10 cellular contexts compared by ENCODE assay signal in genomic region chr13:73138276-73138950, GRCh38.
A peak's percentile ranks its signal among the peaks of the same experiment; 100 is the strongest.
DNase-seq lines count a peak whose midpoint lies in the region; ATAC-seq and TF ChIP-seq lines count a peak whose summit lies in the region.
"Had no signal": no experiment of that assay in that cellular context is flagged by ENCODE, and none has a peak within 500 bp of the region (broad histone marks: within the 10 kb centered on the region; RNA-seq: fewer than 3 reads in every experiment).

No MANE protein-coding gene starts in this region.

- no peaks in the 10 kb centered on the region for H3K27me3 ChIP-seq in upper lobe of right lung
- no peaks in the 10 kb centered on the region for H3K27me3 ChIP-seq in SK-N-SH (ENCODE audit: insufficient read depth)
- H3K27me3 ChIP-seq in ascending aorta = no peaks in the 10 kb centered on the region

- H3K27me3 Mint-ChIP-seq in WTC11 (ENCODE audit: low read depth) = no peaks in the 10 kb centered on the region

- H3K4me3 ChIP-seq in upper lobe of right lung (no peak overlapping the region), SK-N-SH (ENCODE audit: low read depth in 2 of 2, low read length in 1 of 2) (no peak overlapping the region), ascending aorta (no peak overlapping the region)
- H3K4me3 ChIP-seq: heart right ventricle had no signal

- no peaks in the 10 kb centered on the region for H3K9me2 ChIP-seq in SK-N-SH

- H3K36me3 ChIP-seq in upper lobe of right lung (no peaks in the 10 kb centered on the region), SK-N-SH (replicated peaks in 1 of 2; ENCODE audit: control insufficient read depth in 1 of 2, insufficient read depth in 2 of 2, low read length in 1 of 2) (no peaks in the 10 kb centered on the region), ascending aorta (no peaks in the 10 kb centered on the region)
- H3K36me3 ChIP-seq: heart right ventricle had no signal

- no peak for TF ChIP-seq CTCF in WTC11 (IDR thresholded peaks at IDR 0.05)
- no peak for TF ChIP-seq CTCF in upper lobe of right lung (IDR thresholded peaks at IDR 0.05)
- TF ChIP-seq CTCF in SK-N-SH (IDR thresholded peaks at IDR 0.05) = no peak
- TF ChIP-seq CTCF in ascending aorta (IDR thresholded peaks at IDR 0.05) = no peak

- H3K4me3 Mint-ChIP-seq in WTC11 = no peak overlapping the region

- POLR2A ChIA-PET in WTC11 (lab: Charles Lee) (no interaction called here), SK-N-SH (lab: Yijun Ruan, JAX) (no interaction called here)

- H3K27ac ChIP-seq in upper lobe of right lung = peak overlapping the region; percentile 34
- no peak overlapping the region for H3K27ac ChIP-seq in SK-N-SH (ENCODE audit: low read depth in 2 of 2, low read length in 1 of 2)
- no peak overlapping the region for H3K27ac ChIP-seq in ascending aorta
- H3K27ac ChIP-seq: heart right ventricle had no signal

- no peaks in the 10 kb centered on the region for H3F3A ChIP-seq in SK-N-SH (replicated peaks; ENCODE audit: insufficient read depth)

- H3K79me2 ChIP-seq in SK-N-SH (ENCODE audit: insufficient read depth) = no peaks in the 10 kb centered on the region

- peaks cover 30% of the 10 kb centered on the region for H3K4me1 Mint-ChIP-seq in WTC11

- no peaks in the 10 kb centered on the region for H3K36me3 Mint-ChIP-seq in WTC11

- H3K9ac ChIP-seq in SK-N-SH = no peak overlapping the region

- 83% methylated on average over 12 of the region's 12 CpGs for WGBS in SK-N-SH (ENCODE audit: low lambda C conversion rate)

- no peak for TF ChIP-seq EP300 in SK-N-SH (IDR thresholded peaks at IDR 0.05; ENCODE audit: borderline replicate concordance in 1 of 2, low read depth in 1 of 2, low read length in 1 of 2)

- DNase-seq in NCI-H1092 treated with DMSO at 0.1 percent for 48 hours (lab: John Stamatoyannopoulos, UW) (peak; percentile 25), NCI-H1092 (lab: John Stamatoyannopoulos, UW) (no peak), WTC11 (ENCODE audit: low spot score) (no peak), left colon (peak in 1 of 2 donors; percentile 15), upper lobe of right lung (no peak), SK-N-SH (no peak), ascending aorta (ENCODE audit: low spot score in 2 of 2) (no peak)
- DNase-seq: heart right ventricle, NCI-H1930 had no signal

- ATAC-seq in WTC11 = peak; percentile 73
- ATAC-seq in left colon = peak; percentile 36
- peak; percentile 59 for ATAC-seq in upper lobe of right lung
- no peak for ATAC-seq in HG02852 (IDR thresholded peaks at IDR 0.05; ENCODE audit: unreplicated experiment)

- no peak overlapping the region for H2AFZ ChIP-seq in SK-N-SH (ENCODE audit: low read depth)

- no peaks in the 10 kb centered on the region for H4K20me1 ChIP-seq in SK-N-SH (ENCODE audit: insufficient read depth)

- peaks cover 6% of the 10 kb centered on the region for H3K4me1 ChIP-seq in upper lobe of right lung
- H3K4me1 ChIP-seq in SK-N-SH (ENCODE audit: control insufficient read depth in 1 of 2, insufficient read depth in 2 of 2, low read depth in 1 of 2, low read length in 1 of 2) = peaks cover 2 to 7% of the 10 kb centered on the region in 2 experiments; a peak in 2 of 4 replicates
- H3K4me1 ChIP-seq in ascending aorta = no peaks in the 10 kb centered on the region

- no peak overlapping the region for H3K4me2 ChIP-seq in SK-N-SH

- peak overlapping the region; percentile 28; the same call in 1 of the 2 replicates for H3K27ac Mint-ChIP-seq in WTC11

- intact Hi-C loops in left colon (cut with DNase I, micrococcal nuclease) = no loop called here
- intact Hi-C loops in upper lobe of right lung (cut with DNase I) = no loop called here
- intact Hi-C loops in ascending aorta (cut with DNase I) = no loop called here

- no peaks in the 10 kb centered on the region for H3K9me3 Mint-ChIP-seq in WTC11

- TF ChIP-seq RAD21 in SK-N-SH (IDR thresholded peaks at IDR 0.05; ENCODE audit: low read length) = no peak

- CTCF ChIA-PET in WTC11 (lab: Charles Lee) (no interaction called here), SK-N-SH (lab: Yijun Ruan, JAX) (no interaction called here)

- H3K9me3 ChIP-seq in upper lobe of right lung (no peaks in the 10 kb centered on the region), SK-N-SH (no peaks in the 10 kb centered on the region), ascending aorta (peaks cover 0 to 2% of the 10 kb centered on the region in 2 donors)

TF ChIP-seq in WTC11, 78 proteins besides CTCF, POLR2A, EP300 and RAD21 (continues in another document):
- TF ChIP-seq ZNF138 (CRISPR knock-in tag; conservative IDR thresholded peaks at IDR 0.05) = no peak
- TF ChIP-seq, protein P1, sequence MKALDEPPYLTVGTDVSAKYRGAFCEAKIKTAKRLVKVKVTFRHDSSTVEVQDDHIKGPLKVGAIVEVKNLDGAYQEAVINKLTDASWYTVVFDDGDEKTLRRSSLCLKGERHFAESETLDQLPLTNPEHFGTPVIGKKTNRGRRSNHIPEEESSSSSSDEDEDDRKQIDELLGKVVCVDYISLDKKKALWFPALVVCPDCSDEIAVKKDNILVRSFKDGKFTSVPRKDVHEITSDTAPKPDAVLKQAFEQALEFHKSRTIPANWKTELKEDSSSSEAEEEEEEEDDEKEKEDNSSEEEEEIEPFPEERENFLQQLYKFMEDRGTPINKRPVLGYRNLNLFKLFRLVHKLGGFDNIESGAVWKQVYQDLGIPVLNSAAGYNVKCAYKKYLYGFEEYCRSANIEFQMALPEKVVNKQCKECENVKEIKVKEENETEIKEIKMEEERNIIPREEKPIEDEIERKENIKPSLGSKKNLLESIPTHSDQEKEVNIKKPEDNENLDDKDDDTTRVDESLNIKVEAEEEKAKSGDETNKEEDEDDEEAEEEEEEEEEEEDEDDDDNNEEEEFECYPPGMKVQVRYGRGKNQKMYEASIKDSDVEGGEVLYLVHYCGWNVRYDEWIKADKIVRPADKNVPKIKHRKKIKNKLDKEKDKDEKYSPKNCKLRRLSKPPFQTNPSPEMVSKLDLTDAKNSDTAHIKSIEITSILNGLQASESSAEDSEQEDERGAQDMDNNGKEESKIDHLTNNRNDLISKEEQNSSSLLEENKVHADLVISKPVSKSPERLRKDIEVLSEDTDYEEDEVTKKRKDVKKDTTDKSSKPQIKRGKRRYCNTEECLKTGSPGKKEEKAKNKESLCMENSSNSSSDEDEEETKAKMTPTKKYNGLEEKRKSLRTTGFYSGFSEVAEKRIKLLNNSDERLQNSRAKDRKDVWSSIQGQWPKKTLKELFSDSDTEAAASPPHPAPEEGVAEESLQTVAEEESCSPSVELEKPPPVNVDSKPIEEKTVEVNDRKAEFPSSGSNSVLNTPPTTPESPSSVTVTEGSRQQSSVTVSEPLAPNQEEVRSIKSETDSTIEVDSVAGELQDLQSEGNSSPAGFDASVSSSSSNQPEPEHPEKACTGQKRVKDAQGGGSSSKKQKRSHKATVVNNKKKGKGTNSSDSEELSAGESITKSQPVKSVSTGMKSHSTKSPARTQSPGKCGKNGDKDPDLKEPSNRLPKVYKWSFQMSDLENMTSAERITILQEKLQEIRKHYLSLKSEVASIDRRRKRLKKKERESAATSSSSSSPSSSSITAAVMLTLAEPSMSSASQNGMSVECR (CRISPR knock-in tag; IDR thresholded peaks at IDR 0.05; ENCODE audit: borderline replicate concordance) = no peak
- no peak for TF ChIP-seq TEAD1 (CRISPR knock-in tag; IDR thresholded peaks at IDR 0.05)
- TF ChIP-seq TCF7 (CRISPR knock-in tag; IDR thresholded peaks at IDR 0.05; ENCODE audit: low read depth) = no peak
- no peak for TF ChIP-seq RORB (CRISPR knock-in tag; IDR thresholded peaks at IDR 0.05)
- TF ChIP-seq NR3C1 (CRISPR knock-in tag; conservative IDR thresholded peaks at IDR 0.05; ENCODE audit: low read depth) = no peak
- TF ChIP-seq OVOL2 (CRISPR knock-in tag; IDR thresholded peaks at IDR 0.05; ENCODE audit: borderline replicate concordance) = no peak
- no peak for TF ChIP-seq SOX15 (CRISPR knock-in tag; IDR thresholded peaks at IDR 0.05)
- no peak for TF ChIP-seq TEAD4 (CRISPR knock-in tag; IDR thresholded peaks at IDR 0.05)

TF ChIP-seq in SK-N-SH, 30 proteins besides CTCF, POLR2A, EP300 and RAD21 (continues in another document):
- TF ChIP-seq MEF2A (IDR thresholded peaks at IDR 0.05; ENCODE audit: borderline replicate concordance, low read depth) = no peak
- no peak for TF ChIP-seq YY1 (IDR thresholded peaks at IDR 0.05; ENCODE audit: low read depth)
- TF ChIP-seq FOSL2 (IDR thresholded peaks at IDR 0.05; ENCODE audit: borderline replicate concordance, low read depth) = no peak
- no peak for TF ChIP-seq RFX5 (IDR thresholded peaks at IDR 0.05; ENCODE audit: low read length)
- TF ChIP-seq, protein P2, sequence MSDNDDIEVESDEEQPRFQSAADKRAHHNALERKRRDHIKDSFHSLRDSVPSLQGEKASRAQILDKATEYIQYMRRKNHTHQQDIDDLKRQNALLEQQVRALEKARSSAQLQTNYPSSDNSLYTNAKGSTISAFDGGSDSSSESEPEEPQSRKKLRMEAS (IDR thresholded peaks at IDR 0.05; ENCODE audit: low read depth) = no peak
- no peak for TF ChIP-seq RXRA (IDR thresholded peaks at IDR 0.05; ENCODE audit: borderline replicate concordance, low read depth)
- TF ChIP-seq TEAD4 (IDR thresholded peaks at IDR 0.05; ENCODE audit: borderline replicate concordance, insufficient read depth) = no peak
- TF ChIP-seq GABPA (IDR thresholded peaks at IDR 0.05; ENCODE audit: low read depth) = no peak
- TF ChIP-seq FOXJ3 (CRISPR knock-in tag; IDR thresholded peaks at IDR 0.05) = no peak
- no peak for TF ChIP-seq IRF3 (IDR thresholded peaks at IDR 0.05; ENCODE audit: low read depth, low read length)
- TF ChIP-seq RCOR1 (IDR thresholded peaks at IDR 0.05; ENCODE audit: low read length) = no peak
- TF ChIP-seq SIN3A (IDR thresholded peaks at IDR 0.05; ENCODE audit: borderline replicate concordance, low read depth, low read length) = no peak
- TF ChIP-seq JUND (IDR thresholded peaks at IDR 0.05) = no peak
- TF ChIP-seq, protein P3, sequence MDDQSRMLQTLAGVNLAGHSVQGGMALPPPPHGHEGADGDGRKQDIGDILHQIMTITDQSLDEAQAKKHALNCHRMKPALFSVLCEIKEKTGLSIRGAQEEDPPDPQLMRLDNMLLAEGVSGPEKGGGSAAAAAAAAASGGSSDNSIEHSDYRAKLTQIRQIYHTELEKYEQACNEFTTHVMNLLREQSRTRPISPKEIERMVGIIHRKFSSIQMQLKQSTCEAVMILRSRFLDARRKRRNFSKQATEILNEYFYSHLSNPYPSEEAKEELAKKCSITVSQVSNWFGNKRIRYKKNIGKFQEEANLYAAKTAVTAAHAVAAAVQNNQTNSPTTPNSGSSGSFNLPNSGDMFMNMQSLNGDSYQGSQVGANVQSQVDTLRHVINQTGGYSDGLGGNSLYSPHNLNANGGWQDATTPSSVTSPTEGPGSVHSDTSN (IDR thresholded peaks at IDR 0.05) = no peak
